ENCODE assay signal across 21 cellular contexts in genomic region chr7:67408109-67408508, GRCh38.
"Had no signal": no experiment of that assay in that cellular context is flagged by ENCODE, and none has a peak within 500 bp of the region (broad histone marks: within the 10 kb centered on the region; RNA-seq: fewer than 3 reads in every experiment).

No MANE protein-coding gene starts in this region.

- H3K27me3 ChIP-seq: SJSA1 had no signal

- H3K36me3 ChIP-seq: SJSA1 had no signal

- H3K4me2 ChIP-seq: KMS-11, SK-N-SH had no signal

- H3K9ac ChIP-seq: KMS-11, SK-N-SH had no signal

- H3K9me3 ChIP-seq: SJSA1, SK-N-SH had no signal

- DNase-seq: Kasumi-1, MM.1S, NCI-H1092 treated with DMSO at 0.1 percent for 48 hours, NCI-H1436, NCI-H187, NCI-H2029, NCI-H2081 treated with DMSO at 0.1 percent for 48 hours, NCI-H2171, NCI-H226, NCI-H510A, NCI-H524 treated with DMSO at 0.1 percent for 48 hours, NCI-H774, Right ventricle myocardium superior, RPMI8226, SIG-M5, SK-N-SH had no signal

- ATAC-seq: K562 had no signal

- FAIRE-seq: K562, RCC 7860 had no signal

- H3K4me3 ChIP-seq: K562, SJSA1 had no signal

- H3K36me3 Mint-ChIP-seq: IgD-negative memory B cell had no signal

- H3K4me1 ChIP-seq: SJSA1 had no signal

- H3K4me1 Mint-ChIP-seq: IgD-negative memory B cell had no signal

- H3K27ac ChIP-seq: KMS-11, SJSA1 had no signal
